ENCODE assay signal across 11 cellular contexts in genomic region chr3:5160926-5161858, GRCh38. TPM values are rescaled to one million over a fixed set of nuclear protein-coding genes. Genes with fewer than 3 reads are reported as not detected.
DNase-seq lines count a peak whose midpoint lies in the region; ATAC-seq lines count a peak whose summit lies in the region.
"Had no signal": no experiment of that assay in that cellular context is flagged by ENCODE, and none has a peak within 500 bp of the region (broad histone marks: within the 10 kb centered on the region; RNA-seq: fewer than 3 reads in every experiment).

No MANE protein-coding gene starts in this region.

- peaks cover 71% of the 10 kb centered on the region for H3K4me1 Mint-ChIP-seq in activated CD4-positive, alpha-beta memory T cell treated with anti-CD3 and anti-CD28 coated beads for 36 hours (ENCODE audit: low read depth)
- peaks cover 42% of the 10 kb centered on the region for H3K4me1 Mint-ChIP-seq in activated CD4-positive, alpha-beta memory T cell treated with anti-CD3 and anti-CD28 coated beads, Interleukin-2, amount 10 ng/mL, durations not matched to agents 7 days and 5 days

- POLR2A ChIA-PET in activated CD4-positive, alpha-beta memory T cell treated with anti-CD3 and anti-CD28 coated beads for 36 hours (lab: Charles Lee), result interaction anchor here (0.6 to 1.1 kb wide), 2 partner anchors 28 to 57 kb away, joined by 3 read pairs; no protein-coding TSS in a partner anchor
- POLR2A ChIA-PET in activated CD4-positive, alpha-beta memory T cell treated with anti-CD3 and anti-CD28 coated beads, Interleukin-2, amount 10 ng/mL, durations not matched to agents 7 days and 5 days (lab: Charles Lee), result interaction anchor here (0.7 kb wide), 1 partner anchor 36 kb away, joined by 3 read pairs; no protein-coding TSS in a partner anchor

- no peaks in the 10 kb centered on the region for H3K27me3 Mint-ChIP-seq in activated CD4-positive, alpha-beta memory T cell treated with anti-CD3 and anti-CD28 coated beads for 36 hours
- H3K27me3 Mint-ChIP-seq in activated CD4-positive, alpha-beta memory T cell treated with anti-CD3 and anti-CD28 coated beads, Interleukin-2, amount 10 ng/mL, durations not matched to agents 7 days and 5 days, result no peaks in the 10 kb centered on the region

- H3K9me3 Mint-ChIP-seq in activated CD4-positive, alpha-beta memory T cell treated with anti-CD3 and anti-CD28 coated beads for 36 hours, result no peaks in the 10 kb centered on the region
- no peaks in the 10 kb centered on the region for H3K9me3 Mint-ChIP-seq in activated CD4-positive, alpha-beta memory T cell treated with anti-CD3 and anti-CD28 coated beads, Interleukin-2, amount 10 ng/mL, durations not matched to agents 7 days and 5 days

- H3K36me3 Mint-ChIP-seq in activated CD4-positive, alpha-beta memory T cell treated with anti-CD3 and anti-CD28 coated beads for 36 hours, result peaks cover under 1% of the 10 kb centered on the region
- peaks cover 10% of the 10 kb centered on the region for H3K36me3 Mint-ChIP-seq in activated CD4-positive, alpha-beta memory T cell treated with anti-CD3 and anti-CD28 coated beads, Interleukin-2, amount 10 ng/mL, durations not matched to agents 7 days and 5 days (ENCODE audit: low read depth)

- no peak overlapping the region for H3K4me3 Mint-ChIP-seq in activated CD4-positive, alpha-beta memory T cell treated with anti-CD3 and anti-CD28 coated beads for 36 hours
- no peak overlapping the region for H3K4me3 Mint-ChIP-seq in activated CD4-positive, alpha-beta memory T cell treated with anti-CD3 and anti-CD28 coated beads, Interleukin-2, amount 10 ng/mL, durations not matched to agents 7 days and 5 days

- CTCF ChIA-PET in activated CD4-positive, alpha-beta memory T cell treated with anti-CD3 and anti-CD28 coated beads for 36 hours (lab: Charles Lee), result interaction anchor here (0.7 to 1.7 kb wide), 3 partner anchors 28 to 450 kb away, joined by 3 to 6 read pairs (median 5); no protein-coding TSS in a partner anchor
- CTCF ChIA-PET in activated CD4-positive, alpha-beta memory T cell treated with anti-CD3 and anti-CD28 coated beads, Interleukin-2, amount 10 ng/mL, durations not matched to agents 7 days and 5 days (lab: Charles Lee), result no interaction called here

- DNase-seq in activated CD4-positive, alpha-beta memory T cell treated with anti-CD3 and anti-CD28 coated beads for 36 hours, result peak; percentile 61
- DNase-seq in activated CD4-positive, alpha-beta memory T cell treated with anti-CD3 and anti-CD28 coated beads, Interleukin-2, amount 10 ng/mL, durations not matched to agents 7 days and 5 days, result no peak
- DNase-seq in NCI-H187 (lab: John Stamatoyannopoulos, UW), result peak; percentile 3
- no peak for DNase-seq in caudate nucleus (lab: John Stamatoyannopoulos, UW)
- DNase-seq in stimulated activated CD4-positive, alpha-beta T cell treated with anti-CD3 and anti-CD28 coated beads, Interleukin-2, amount 100 ng/mL, for 4 hours (ENCODE audit: low read depth), result peak; percentile 3
- no peak for DNase-seq in NCI-H1694 treated with DMSO at 0.1 percent for 48 hours (lab: John Stamatoyannopoulos, UW)
- no peak for DNase-seq in cerebellar nuclear complex (lab: John Stamatoyannopoulos, UW)
- DNase-seq: psoas muscle, SJCRH30, substantia nigra had no signal

- H3K27ac Mint-ChIP-seq in activated CD4-positive, alpha-beta memory T cell treated with anti-CD3 and anti-CD28 coated beads for 36 hours, result peak overlapping the region; percentile 78
- no peak overlapping the region for H3K27ac Mint-ChIP-seq in activated CD4-positive, alpha-beta memory T cell treated with anti-CD3 and anti-CD28 coated beads, Interleukin-2, amount 10 ng/mL, durations not matched to agents 7 days and 5 days

- H3K27ac ChIP-seq in caudate nucleus (ENCODE audit: low read depth, low read length), result peak overlapping the region; percentile 9
- H3K27ac ChIP-seq: psoas muscle, SJCRH30 had no signal

- no peak for ATAC-seq in GM19463 (IDR thresholded peaks at IDR 0.05; ENCODE audit: unreplicated experiment)

- intact Hi-C loops in activated CD4-positive, alpha-beta memory T cell treated with anti-CD3 and anti-CD28 coated beads for 36 hours (cut with micrococcal nuclease), result loop anchor here (1.0 to 2.0 kb wide), 4 partner anchors 24 to 38 kb away; partner anchors contain the start of gene EDEM1

RNA-seq across cellular contexts. Expression of gene EDEM1, which starts 26.3 kb away (rescaled TPM):
- total RNA-seq in activated CD4-positive, alpha-beta memory T cell treated with anti-CD3 and anti-CD28 coated beads for 36 hours, result 100 to 1,000 TPM; 192 to 203 TPM
- total RNA-seq in activated CD4-positive, alpha-beta memory T cell treated with anti-CD3 and anti-CD28 coated beads, Interleukin-2, amount 10 ng/mL, durations not matched to agents 7 days and 5 days, result 100 to 1,000 TPM; 148 to 150 TPM

RNA-seq across cellular contexts. Expression of gene ARL8B, which starts 39.1 kb away (rescaled TPM):
- 10 to 100 TPM; 55.4 to 58.5 TPM for total RNA-seq in activated CD4-positive, alpha-beta memory T cell treated with anti-CD3 and anti-CD28 coated beads for 36 hours
- 10 to 100 TPM; 38.2 to 45.7 TPM for total RNA-seq in activated CD4-positive, alpha-beta memory T cell treated with anti-CD3 and anti-CD28 coated beads, Interleukin-2, amount 10 ng/mL, durations not matched to agents 7 days and 5 days

Comparison
In these comparisons a context has a peak if more than half of its experiments do, and no peak if none do; other contexts are left out.
1. DNase-seq: peak in activated CD4-positive, alpha-beta memory T cell treated with anti-CD3 and anti-CD28 coated beads for 36 hours (single experiment), NCI-H187 (2 of 2) and stimulated activated CD4-positive, alpha-beta T cell treated with anti-CD3 and anti-CD28 coated beads, Interleukin-2, amount 100 ng/mL, for 4 hours (single experiment); none in activated CD4-positive, alpha-beta memory T cell treated with anti-CD3 and anti-CD28 coated beads, Interleukin-2, amount 10 ng/mL, durations not matched to agents 7 days and 5 days (single experiment), caudate nucleus (0 of 61), NCI-H1694 treated with DMSO at 0.1 percent for 48 hours (single experiment) and cerebellar nuclear complex (0 of 2).